21 cellular contexts compared by ENCODE assay signal in genomic region chr6:7998103-7998725, GRCh38.
DNase-seq lines count a peak whose midpoint lies in the region; ATAC-seq and TF ChIP-seq lines count a peak whose summit lies in the region.
"Had no signal": no experiment of that assay in that cellular context is flagged by ENCODE, and none has a peak within 500 bp of the region (broad histone marks: within the 10 kb centered on the region; RNA-seq: fewer than 3 reads in every experiment).

No MANE protein-coding gene starts in this region.

- no peak overlapping the region for H3K4me3 ChIP-seq in GM23248
- no peak overlapping the region for H3K4me3 ChIP-seq in gastroesophageal sphincter
- H3K4me3 ChIP-seq: body of pancreas, esophagus squamous epithelium, left ventricle myocardium inferior, prostate gland had no signal

- peak overlapping the region; percentile 7 for H3K4me2 ChIP-seq in GM23248 (ENCODE audit: unreplicated experiment)

- peaks cover 4 to 9% of the 10 kb centered on the region in 2 donors for H3K4me1 Mint-ChIP-seq in stimulated activated naive B cell treated with anti-CD40 and anti-IgM and Interleukin-4, amounts not matched to agents 10 μg/mL and 1 μg/mL and 100 μg/mL, for 72 hours
- H3K4me1 Mint-ChIP-seq: CD4-positive, alpha-beta memory T cell; WTC11 had no signal

- H3K9me3 ChIP-seq in GM23248 (ENCODE audit: low read depth) (no peaks in the 10 kb centered on the region), gastroesophageal sphincter (no peaks in the 10 kb centered on the region)
- H3K9me3 ChIP-seq: body of pancreas, esophagus squamous epithelium, prostate gland had no signal

- H2AFZ ChIP-seq in GM23248: no peak overlapping the region

- H3K27me3 Mint-ChIP-seq in stimulated activated naive B cell treated with anti-CD40 and anti-IgM and Interleukin-4, amounts not matched to agents 10 μg/mL and 1 μg/mL and 100 μg/mL, for 72 hours: peaks cover 0 to 4% of the 10 kb centered on the region in 2 donors
- H3K27me3 Mint-ChIP-seq: CD4-positive, alpha-beta memory T cell had no signal

- H3K4me3 Mint-ChIP-seq in stimulated activated naive B cell treated with anti-CD40 and anti-IgM and Interleukin-4, amounts not matched to agents 10 μg/mL and 1 μg/mL and 100 μg/mL, for 72 hours: no peak overlapping the region
- H3K4me3 Mint-ChIP-seq: CD4-positive, alpha-beta memory T cell; naive thymus-derived CD4-positive, alpha-beta T cell; WTC11 had no signal

- H3K9ac ChIP-seq in GM23248: no peak overlapping the region

- H3K4me1 ChIP-seq in GM23248 (ENCODE audit: insufficient read depth): peaks cover 29% of the 10 kb centered on the region
- H3K4me1 ChIP-seq in gastroesophageal sphincter: peaks cover 0 to 21% (median 0%) of the 10 kb centered on the region in 3 donors
- H3K4me1 ChIP-seq: prostate gland had no signal

- no peaks in the 10 kb centered on the region for H3K79me2 ChIP-seq in GM23248 (ENCODE audit: insufficient read depth)

- H3K9me3 Mint-ChIP-seq in stimulated activated naive B cell treated with anti-CD40 and anti-IgM and Interleukin-4, amounts not matched to agents 10 μg/mL and 1 μg/mL and 100 μg/mL, for 72 hours: peaks cover 0 to 1% of the 10 kb centered on the region in 2 donors

- in situ Hi-C loops in GM23248 (cut with MboI): no loop called here

- H4K20me1 ChIP-seq in GM23248 (ENCODE audit: insufficient read depth): no peaks in the 10 kb centered on the region

- TF ChIP-seq POLR2A in gastroesophageal sphincter (IDR thresholded peaks at IDR 0.05): no peak

- peak; percentile 84 for DNase-seq in GM23248
- peak; percentile 96 for DNase-seq in amniotic epithelial cell (ENCODE audit: low read depth)
- peak; percentile 28 for DNase-seq in stimulated activated naive B cell treated with anti-CD40 and anti-IgM and Interleukin-4, amounts not matched to agents 10 μg/mL and 1 μg/mL and 100 μg/mL, for 72 hours
- no peak for DNase-seq in NCI-H2107 (lab: John Stamatoyannopoulos, UW)
- DNase-seq in NCI-H187 (lab: John Stamatoyannopoulos, UW): no peak
- no peak for DNase-seq in effector CD4-positive, alpha-beta T cell
- DNase-seq: activated gamma-delta T cell; body of pancreas; CD4-positive, alpha-beta memory T cell; DND-41; esophagus squamous epithelium; left ventricle myocardium inferior; MV-4-11; naive thymus-derived CD4-positive, alpha-beta T cell; NCI-H2171; NCI-H82; T-helper 1 cell had no signal

- peaks cover 0 to 15% of the 10 kb centered on the region in 2 donors for H3K36me3 Mint-ChIP-seq in stimulated activated naive B cell treated with anti-CD40 and anti-IgM and Interleukin-4, amounts not matched to agents 10 μg/mL and 1 μg/mL and 100 μg/mL, for 72 hours
- H3K36me3 Mint-ChIP-seq: CD4-positive, alpha-beta memory T cell; WTC11 had no signal

- peak; percentile 70 for ATAC-seq in gastroesophageal sphincter
- ATAC-seq in stimulated activated naive B cell treated with anti-CD40 and anti-IgM and Interleukin-4, amounts not matched to agents 10 μg/mL and 1 μg/mL and 100 μg/mL, for 72 hours (replicated peaks): peak; percentile 88 to 91
- ATAC-seq: body of pancreas; HepG2; naive thymus-derived CD4-positive, alpha-beta T cell; WTC11 had no signal

- no peak for TF ChIP-seq CTCF in gastroesophageal sphincter (IDR thresholded peaks at IDR 0.05)

- no peak overlapping the region for H3K27ac Mint-ChIP-seq in stimulated activated naive B cell treated with anti-CD40 and anti-IgM and Interleukin-4, amounts not matched to agents 10 μg/mL and 1 μg/mL and 100 μg/mL, for 72 hours
- H3K27ac Mint-ChIP-seq: CD4-positive, alpha-beta memory T cell; naive thymus-derived CD4-positive, alpha-beta T cell; WTC11 had no signal

- no peak for TF ChIP-seq EP300 in gastroesophageal sphincter (IDR thresholded peaks at IDR 0.05)

- no peaks in the 10 kb centered on the region for H3K9me2 ChIP-seq in GM23248 (ENCODE audit: insufficient read depth)

- no peak overlapping the region for H3K27ac ChIP-seq in GM23248
- H3K27ac ChIP-seq in gastroesophageal sphincter: no peak overlapping the region
- H3K27ac ChIP-seq: body of pancreas, esophagus squamous epithelium, left ventricle myocardium inferior, prostate gland had no signal

- WGBS in GM23248 (ENCODE audit: low coverage in 1 of 2, low lambda C conversion rate in 2 of 2, missing lambda C conversion rate in 2 of 2), 2 experiments: 85 to 86% methylated on average over 7 of the region's 7 CpGs
- 37 to 54% methylated on average over 7 of the region's 7 CpGs for WGBS in gastroesophageal sphincter (ENCODE audit: low coverage in 1 of 2), 2 donors

- H3K27me3 ChIP-seq in GM23248 (replicated peaks; ENCODE audit: insufficient read depth) (no peaks in the 10 kb centered on the region), gastroesophageal sphincter (no peaks in the 10 kb centered on the region)
- H3K27me3 ChIP-seq: body of pancreas, esophagus squamous epithelium had no signal

- peaks cover 26% of the 10 kb centered on the region for H3F3A ChIP-seq in GM23248 (ENCODE audit: insufficient read depth)

- no peaks in the 10 kb centered on the region for H3K36me3 ChIP-seq in GM23248 (ENCODE audit: low read depth)
- no peaks in the 10 kb centered on the region for H3K36me3 ChIP-seq in gastroesophageal sphincter
- H3K36me3 ChIP-seq: esophagus squamous epithelium, left ventricle myocardium inferior, prostate gland had no signal

Comparison
In these comparisons a context has a peak if more than half of its experiments do, and no peak if none do; other contexts are left out.
1. DNase-seq: peak in GM23248 (single experiment), amniotic epithelial cell (single experiment) and stimulated activated naive B cell treated with anti-CD40 and anti-IgM and Interleukin-4, amounts not matched to agents 10 μg/mL and 1 μg/mL and 100 μg/mL, for 72 hours (single experiment); none in NCI-H2107 (single experiment), NCI-H187 (0 of 2) and effector CD4-positive, alpha-beta T cell (single experiment).